ENCODE assay signal across 8 cellular contexts in genomic region chr1:91712981-91713841, GRCh38.
DNase-seq lines count a peak whose midpoint lies in the region; ATAC-seq and TF ChIP-seq lines count a peak whose summit lies in the region.

No MANE protein-coding gene starts in this region.

- H3K27ac Mint-ChIP-seq in stimulated activated naive B cell treated with anti-CD40 and anti-IgM and Interleukin-4, amounts not matched to agents 10 μg/mL and 1 μg/mL and 100 μg/mL, for 72 hours, result peak overlapping the region; percentile 89

- no peaks in the 10 kb centered on the region for H3K9me3 Mint-ChIP-seq in stimulated activated naive B cell treated with anti-CD40 and anti-IgM and Interleukin-4, amounts not matched to agents 10 μg/mL and 1 μg/mL and 100 μg/mL, for 72 hours

- peak; percentile 71 for ATAC-seq in HG03280 (IDR thresholded peaks at IDR 0.05; ENCODE audit: unreplicated experiment)
- ATAC-seq in left lung, result peak; percentile 66
- peak; percentile 89 to 92 for ATAC-seq in stimulated activated naive B cell treated with anti-CD40 and anti-IgM and Interleukin-4, amounts not matched to agents 10 μg/mL and 1 μg/mL and 100 μg/mL, for 72 hours (replicated peaks)
- ATAC-seq in GM19324 (IDR thresholded peaks at IDR 0.05; ENCODE audit: low FRiP score, unreplicated experiment), result no peak

- intact Hi-C loops in left lung (cut with DNase I), result no loop called here
- intact Hi-C loops in posterior vena cava (cut with DNase I), result loop anchor here in 1 of 2 donors (1.0 kb wide), 1 partner anchor 19 kb away; no protein-coding TSS in a partner anchor

- H3K9me3 ChIP-seq in left lung, result no peaks in the 10 kb centered on the region

- H3K4me3 ChIP-seq in left lung, result no peak overlapping the region

- peaks cover 0 to 4% of the 10 kb centered on the region in 2 donors for H3K27me3 Mint-ChIP-seq in stimulated activated naive B cell treated with anti-CD40 and anti-IgM and Interleukin-4, amounts not matched to agents 10 μg/mL and 1 μg/mL and 100 μg/mL, for 72 hours

- DNase-seq in activated CD4-positive, alpha-beta T cell treated with anti-CD3 and anti-CD28 coated beads for 4 hours, result peak; percentile 33 to 47
- DNase-seq in activated CD4-positive, alpha-beta T cell treated with anti-CD3 and anti-CD28 coated beads, Interleukin-2, amount 50 U/mL, for 1 hour, result no peak
- peak; percentile 32 for DNase-seq in activated CD8-positive, alpha-beta memory T cell treated with anti-CD3 and anti-CD28 coated beads, Interleukin-2, amount 50 U/mL, for 4 hours
- peak in 1 of 2 donors; percentile 52 for DNase-seq in left lung
- DNase-seq in stimulated activated naive B cell treated with anti-CD40 and anti-IgM and Interleukin-4, amounts not matched to agents 10 μg/mL and 1 μg/mL and 100 μg/mL, for 72 hours, result peak; percentile 53
- DNase-seq in posterior vena cava (ENCODE audit: low spot score), result no peak

- H3K4me1 ChIP-seq in left lung, result peaks cover 0 to 13% of the 10 kb centered on the region in 2 donors

- no peak for TF ChIP-seq CTCF in left lung (IDR thresholded peaks at IDR 0.05)

- no peaks in the 10 kb centered on the region for H3K36me3 Mint-ChIP-seq in stimulated activated naive B cell treated with anti-CD40 and anti-IgM and Interleukin-4, amounts not matched to agents 10 μg/mL and 1 μg/mL and 100 μg/mL, for 72 hours

- H3K27me3 ChIP-seq in left lung, result no peaks in the 10 kb centered on the region

- H3K36me3 ChIP-seq in left lung, result peaks cover 0 to 6% of the 10 kb centered on the region in 2 donors

- H3K27ac ChIP-seq in left lung, result peak overlapping the region; percentile 23 to 62

- H3K4me3 Mint-ChIP-seq in stimulated activated naive B cell treated with anti-CD40 and anti-IgM and Interleukin-4, amounts not matched to agents 10 μg/mL and 1 μg/mL and 100 μg/mL, for 72 hours, result peak overlapping the region; percentile 50 to 57

- peaks cover 10 to 19% of the 10 kb centered on the region in 2 donors for H3K4me1 Mint-ChIP-seq in stimulated activated naive B cell treated with anti-CD40 and anti-IgM and Interleukin-4, amounts not matched to agents 10 μg/mL and 1 μg/mL and 100 μg/mL, for 72 hours

Comparison
In these comparisons a context has a peak if more than half of its experiments do, and no peak if none do; other contexts are left out.
1. DNase-seq: peak in activated CD4-positive, alpha-beta T cell treated with anti-CD3 and anti-CD28 coated beads for 4 hours (2 of 2), activated CD8-positive, alpha-beta memory T cell treated with anti-CD3 and anti-CD28 coated beads, Interleukin-2, amount 50 U/mL, for 4 hours (single experiment) and stimulated activated naive B cell treated with anti-CD40 and anti-IgM and Interleukin-4, amounts not matched to agents 10 μg/mL and 1 μg/mL and 100 μg/mL, for 72 hours (single experiment); none in activated CD4-positive, alpha-beta T cell treated with anti-CD3 and anti-CD28 coated beads, Interleukin-2, amount 50 U/mL, for 1 hour (single experiment) and posterior vena cava (single experiment).